Comparison of ENCODE assay signal across 17 cellular contexts in genomic region chr6:40588480-40588879, GRCh38. TPM values are rescaled to one million over a fixed set of nuclear protein-coding genes. Genes with fewer than 3 reads are reported as not detected.
DNase-seq lines count a peak whose midpoint lies in the region; ATAC-seq and TF ChIP-seq lines count a peak whose summit lies in the region.
"Had no signal": no experiment of that assay in that cellular context is flagged by ENCODE, and none has a peak within 500 bp of the region (broad histone marks: within the 10 kb centered on the region; RNA-seq: fewer than 3 reads in every experiment).

No MANE protein-coding gene starts in this region.

- no peaks in the 10 kb centered on the region for H4K20me1 ChIP-seq in neural cell (ENCODE audit: insufficient read depth)

- H3K79me2 ChIP-seq in neural cell (replicated peaks; ENCODE audit: insufficient read depth, low read length) = peaks cover 13% of the 10 kb centered on the region

- ATAC-seq in T-helper 17 cell = no peak
- ATAC-seq in HG02870 (IDR thresholded peaks at IDR 0.05; ENCODE audit: unreplicated experiment) = no peak
- no peak for ATAC-seq in GM21737 (IDR thresholded peaks at IDR 0.05; ENCODE audit: unreplicated experiment)

- no peak overlapping the region for H3K4me2 ChIP-seq in neural cell (ENCODE audit: low read length)

- peaks cover 40% of the 10 kb centered on the region for H3K27me3 Mint-ChIP-seq in T-helper 17 cell

- H3K9me3 ChIP-seq in T-helper 17 cell (ENCODE audit: control insufficient read depth, low read length, poor library complexity, severe bottlenecking) (no peaks in the 10 kb centered on the region), neural cell (ENCODE audit: low read length) (no peaks in the 10 kb centered on the region)
- H3K9me3 ChIP-seq: gastrocnemius medialis, stomach had no signal

- peaks cover 2% of the 10 kb centered on the region for H3K36me3 Mint-ChIP-seq in T-helper 17 cell (ENCODE audit: low read depth)
- H3K36me3 Mint-ChIP-seq: CD4-positive, CD25-positive, alpha-beta regulatory T cell had no signal

- no peak overlapping the region for H2AFZ ChIP-seq in neural cell (ENCODE audit: low read depth, low read length)

- H3K4me3 Mint-ChIP-seq in T-helper 17 cell = peak overlapping the region; percentile 68
- H3K4me3 Mint-ChIP-seq: activated CD4-positive, alpha-beta T cell treated with anti-CD3 and anti-CD28 coated beads for 36 hours had no signal

- no peaks in the 10 kb centered on the region for H3K36me3 ChIP-seq in neural cell (ENCODE audit: insufficient read depth, low read length)
- H3K36me3 ChIP-seq: gastrocnemius medialis, stomach had no signal

- H3K27ac Mint-ChIP-seq in T-helper 17 cell = peak overlapping the region; percentile 5
- H3K27ac Mint-ChIP-seq: activated CD4-positive, alpha-beta T cell treated with anti-CD3 and anti-CD28 coated beads for 36 hours; activated T-helper 2 cell treated with anti-CD3 and anti-CD28 coated beads, Interferon-gamma antibody, Interleukin-2, Interleukin-4, amounts not matched to agents 10 μg/mL and 5 μg/mL and 100 μg/mL, durations not matched to agents 14 hours and 24 hours and 36 hours; CD4-positive, CD25-positive, alpha-beta regulatory T cell had no signal

- H3K27me3 ChIP-seq in neural cell (ENCODE audit: insufficient read depth, low read depth, low read length) = peaks cover 20% of the 10 kb centered on the region

- no peaks in the 10 kb centered on the region for H3K9me2 ChIP-seq in neural cell (ENCODE audit: insufficient read depth, low read length)

- H3K4me1 Mint-ChIP-seq in T-helper 17 cell = peaks cover 8% of the 10 kb centered on the region

- TF ChIP-seq EP300 in neural cell (conservative IDR thresholded peaks at IDR 0.05; ENCODE audit: poor library complexity, severe bottlenecking) = no peak

- H3K4me3 ChIP-seq in neural cell (ENCODE audit: low read length) = peak overlapping the region; percentile 90

- H3F3A ChIP-seq in neural cell (ENCODE audit: insufficient read depth, low read length, poor library complexity, severe bottlenecking) = no peaks in the 10 kb centered on the region

- DNase-seq in NCI-H82 (lab: John Stamatoyannopoulos, UW) (peak; percentile 44), NCI-H82 treated with DMSO at 0.1 percent for 48 hours (lab: John Stamatoyannopoulos, UW; ENCODE audit: unreplicated experiment) (no peak), DMS53 treated with DMSO at 0.1 percent for 48 hours (lab: John Stamatoyannopoulos, UW; ENCODE audit: unreplicated experiment) (peak; percentile 7), T-helper 17 cell (no peak), globus pallidus (ENCODE audit: low spot score) (no peak)
- DNase-seq: NCI-H2081 treated with DMSO at 0.1 percent for 48 hours; NK-92 treated with Interleukin-12 subunit alpha and Interleukin-12 subunit beta, amount 100 ng/mL, for 24 hours had no signal

- no peak overlapping the region for H3K27ac ChIP-seq in neural cell (ENCODE audit: low read length)

- no peak overlapping the region for H3K9ac ChIP-seq in neural cell (ENCODE audit: low read length)

- no peak for TF ChIP-seq CTCF in neural cell (IDR thresholded peaks at IDR 0.05; ENCODE audit: poor library complexity, severe bottlenecking)

- TF ChIP-seq RAD21 in neural cell (conservative IDR thresholded peaks at IDR 0.05) = no peak

TF ChIP-seq in neural cell, 6 proteins besides CTCF, POLR2A, EP300 and RAD21:
- no peak for TF ChIP-seq REST (IDR thresholded peaks at IDR 0.05; ENCODE audit: borderline replicate concordance)
- no peak for TF ChIP-seq TAF1 (IDR thresholded peaks at IDR 0.05; ENCODE audit: low read depth)
- no peak for TF ChIP-seq MXI1 (conservative IDR thresholded peaks at IDR 0.05; ENCODE audit: poor library complexity, severe bottlenecking)
- TF ChIP-seq EZH2 (IDR thresholded peaks at IDR 0.05; ENCODE audit: borderline replicate concordance, insufficient read depth, low read length, poor library complexity, severe bottlenecking) = no peak
- TF ChIP-seq SMC3 (conservative IDR thresholded peaks at IDR 0.05; ENCODE audit: poor library complexity) = no peak
- TF ChIP-seq POLR2AphosphoS5 (IDR thresholded peaks at IDR 0.05) = no peak

RNA-seq across cellular contexts. Expression of gene LRFN2, which starts 1.3 kb away (rescaled TPM):
- under 1 TPM in 1 of 2 donors, not detected in 1; 0.20 TPM for total RNA-seq in T-helper 17 cell
- 14.8 and 16.8 TPM in 2 replicates for polyA plus RNA-seq in neural cell
- polyA minus RNA-seq in neural cell = 63.2 and 66.0 TPM in 2 replicates
- total RNA-seq: activated CD4-positive, alpha-beta T cell treated with anti-CD3 and anti-CD28 coated beads for 36 hours; activated T-helper 2 cell treated with anti-CD3 and anti-CD28 coated beads, Interferon-gamma antibody, Interleukin-2, Interleukin-4, amounts not matched to agents 10 μg/mL and 5 μg/mL and 100 μg/mL, durations not matched to agents 14 hours and 24 hours and 36 hours; CD4-positive, CD25-positive, alpha-beta regulatory T cell; gastrocnemius medialis; mesenteric fat pad; pulmonary artery endothelial cell; stomach had no signal
- polyA plus RNA-seq: CD4-positive, CD25-positive, alpha-beta regulatory T cell had no signal

Comparison
In these comparisons a context has a peak if more than half of its experiments do, and no peak if none do; other contexts are left out.
1. DNase-seq: peak in NCI-H82 (single experiment) and DMS53 treated with DMSO at 0.1 percent for 48 hours (single experiment); none in NCI-H82 treated with DMSO at 0.1 percent for 48 hours (single experiment), T-helper 17 cell (0 of 3) and globus pallidus (single experiment).